In the genomic region with DNA sequence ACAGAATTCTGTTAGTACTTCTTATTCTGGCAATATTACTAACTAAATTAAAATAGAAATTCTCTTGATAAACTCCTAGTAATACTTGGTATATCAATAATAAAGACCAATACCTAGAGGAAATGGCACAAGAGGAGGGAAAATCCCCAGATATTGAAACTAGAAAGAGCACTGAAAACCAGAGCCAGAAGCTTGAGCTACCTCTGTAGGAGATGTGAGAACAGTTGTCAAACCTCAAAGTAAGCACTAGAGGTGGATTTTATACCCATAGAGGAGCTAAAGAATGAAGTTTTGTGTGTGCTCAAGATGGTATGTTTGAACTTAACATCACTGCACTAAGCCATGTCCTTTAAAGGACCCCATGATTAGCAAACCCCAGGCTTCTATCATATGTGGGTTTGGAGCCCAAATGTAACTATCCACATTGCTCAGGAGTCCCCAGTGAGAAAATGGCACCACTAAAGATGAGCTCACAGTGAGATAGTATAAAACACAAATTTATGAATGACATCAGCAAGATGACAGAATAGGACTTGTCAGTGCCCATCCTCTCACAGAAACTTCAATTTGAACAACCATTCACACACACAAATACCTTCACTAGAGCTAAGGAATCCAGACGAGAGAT, we compare ENCODE assay signal across 16 cellular contexts.
DNase-seq lines count a peak whose midpoint lies in the region; ATAC-seq and TF ChIP-seq lines count a peak whose summit lies in the region.
"Had no signal": no experiment of that assay in that cellular context is flagged by ENCODE, and none has a peak within 500 bp of the region (broad histone marks: within the 10 kb centered on the region; RNA-seq: fewer than 3 reads in every experiment).

No MANE protein-coding gene starts in this region.

- H3K9me3 Mint-ChIP-seq in activated T-cell treated with anti-CD3 and anti-CD28 coated beads, Interleukin-2, amount 50 U/mL, for 72 hours = no peaks in the 10 kb centered on the region
- no peaks in the 10 kb centered on the region for H3K9me3 Mint-ChIP-seq in activated T-cell treated with anti-CD3 and anti-CD28 coated beads, Interleukin-2, amount 50 U/mL, for 24 hours
- H3K9me3 Mint-ChIP-seq: dendritic cell treated with granulocyte-macrophage colony-stimulating factor and Interleukin-4, amounts not matched to agents 40 ng/mL and 50 ng/mL, for 4 days; HFFc6 had no signal

- no peaks in the 10 kb centered on the region for H3K36me3 ChIP-seq in prostate gland
- H3K36me3 ChIP-seq: adrenal gland had no signal

- no peak for TF ChIP-seq CTCF in prostate gland (IDR thresholded peaks at IDR 0.05)

- no peaks in the 10 kb centered on the region for H3K9me3 ChIP-seq in prostate gland
- H3K9me3 ChIP-seq: adrenal gland had no signal

- no peaks in the 10 kb centered on the region for H3K27me3 Mint-ChIP-seq in activated T-cell treated with anti-CD3 and anti-CD28 coated beads, Interleukin-2, amount 50 U/mL, for 72 hours (ENCODE audit: low read depth)
- H3K27me3 Mint-ChIP-seq in activated T-cell treated with anti-CD3 and anti-CD28 coated beads, Interleukin-2, amount 50 U/mL, for 24 hours = no peaks in the 10 kb centered on the region
- H3K27me3 Mint-ChIP-seq: activated CD8-positive, alpha-beta memory T cell treated with anti-CD3 and anti-CD28 coated beads, Interleukin-2, amount 10 ng/mL, durations not matched to agents 7 days and 5 days; dendritic cell treated with granulocyte-macrophage colony-stimulating factor and Interleukin-4, amounts not matched to agents 40 ng/mL and 50 ng/mL, for 4 days had no signal

- TF ChIP-seq POLR2A in prostate gland (IDR thresholded peaks at IDR 0.05) = no peak

- peak overlapping the region; percentile 24 for H3K27ac Mint-ChIP-seq in activated T-cell treated with anti-CD3 and anti-CD28 coated beads, Interleukin-2, amount 50 U/mL, for 72 hours
- H3K27ac Mint-ChIP-seq in activated T-cell treated with anti-CD3 and anti-CD28 coated beads, Interleukin-2, amount 50 U/mL, for 24 hours = no peak overlapping the region
- H3K27ac Mint-ChIP-seq: activated CD8-positive, alpha-beta memory T cell treated with anti-CD3 and anti-CD28 coated beads, Interleukin-2, amount 10 ng/mL, durations not matched to agents 7 days and 5 days; dendritic cell treated with granulocyte-macrophage colony-stimulating factor and Interleukin-4, amounts not matched to agents 40 ng/mL and 50 ng/mL, for 4 days; HFFc6 had no signal

- ATAC-seq in activated T-cell treated with anti-CD3 and anti-CD28 coated beads, Interleukin-2, amount 50 U/mL, for 72 hours (replicated peaks in 1 of 2) = no peak
- ATAC-seq in GM21717 (IDR thresholded peaks at IDR 0.05; ENCODE audit: unreplicated experiment) (peak; percentile 96), HG03097 (IDR thresholded peaks at IDR 0.05; ENCODE audit: low FRiP score, unreplicated experiment) (peak; percentile 90)
- ATAC-seq: activated CD8-positive, alpha-beta memory T cell treated with anti-CD3 and anti-CD28 coated beads, Interleukin-2, amount 10 ng/mL, durations not matched to agents 7 days and 5 days had no signal

- no peaks in the 10 kb centered on the region for H3K27me3 ChIP-seq in prostate gland (replicated peaks; ENCODE audit: insufficient read depth)
- H3K27me3 ChIP-seq: adrenal gland had no signal

- no peaks in the 10 kb centered on the region for H3K4me1 ChIP-seq in prostate gland (replicated peaks)
- H3K4me1 ChIP-seq: adrenal gland had no signal

- 88% methylated on average over 1 of the region's 1 CpG for WGBS in prostate gland

- H3K4me3 Mint-ChIP-seq in activated T-cell treated with anti-CD3 and anti-CD28 coated beads, Interleukin-2, amount 50 U/mL, for 72 hours = no peak overlapping the region
- H3K4me3 Mint-ChIP-seq in activated T-cell treated with anti-CD3 and anti-CD28 coated beads, Interleukin-2, amount 50 U/mL, for 24 hours = no peak overlapping the region
- H3K4me3 Mint-ChIP-seq: activated CD8-positive, alpha-beta memory T cell treated with anti-CD3 and anti-CD28 coated beads, Interleukin-2, amount 10 ng/mL, durations not matched to agents 7 days and 5 days; dendritic cell treated with granulocyte-macrophage colony-stimulating factor and Interleukin-4, amounts not matched to agents 40 ng/mL and 50 ng/mL, for 4 days; HFFc6 had no signal

- H3K4me3 ChIP-seq in prostate gland = no peak overlapping the region
- H3K4me3 ChIP-seq: adrenal gland had no signal

- intact Hi-C loops in prostate gland (cut with DNase I) = no loop called here

- H3K36me3 Mint-ChIP-seq in activated T-cell treated with anti-CD3 and anti-CD28 coated beads, Interleukin-2, amount 50 U/mL, for 72 hours (ENCODE audit: insufficient read depth in 2 of 2) = no peaks in the 10 kb centered on the region
- H3K36me3 Mint-ChIP-seq in activated T-cell treated with anti-CD3 and anti-CD28 coated beads, Interleukin-2, amount 50 U/mL, for 24 hours (ENCODE audit: low read depth) = peaks cover 19% of the 10 kb centered on the region

- no peak overlapping the region for H3K27ac ChIP-seq in prostate gland
- H3K27ac ChIP-seq: 22Rv1, adrenal gland had no signal

- no peaks in the 10 kb centered on the region for H3K4me1 Mint-ChIP-seq in activated T-cell treated with anti-CD3 and anti-CD28 coated beads, Interleukin-2, amount 50 U/mL, for 72 hours (ENCODE audit: low read depth)
- no peaks in the 10 kb centered on the region for H3K4me1 Mint-ChIP-seq in activated T-cell treated with anti-CD3 and anti-CD28 coated beads, Interleukin-2, amount 50 U/mL, for 24 hours (ENCODE audit: low read depth)
- H3K4me1 Mint-ChIP-seq: activated CD8-positive, alpha-beta memory T cell treated with anti-CD3 and anti-CD28 coated beads, Interleukin-2, amount 10 ng/mL, durations not matched to agents 7 days and 5 days had no signal

- DNase-seq in activated T-cell treated with anti-CD3 and anti-CD28 coated beads, Interleukin-2, amount 50 U/mL, for 72 hours = no peak
- DNase-seq in activated T-cell treated with anti-CD3 and anti-CD28 coated beads, Interleukin-2, amount 50 U/mL, for 24 hours = no peak
- DNase-seq in activated effector memory CD4-positive, alpha-beta T cell treated with Interleukin-2 at 50 U/mL for 16 hours = no peak
- DNase-seq in DMS53 treated with DMSO at 0.1 percent for 48 hours (lab: John Stamatoyannopoulos, UW; ENCODE audit: unreplicated experiment) = no peak
- no peak for DNase-seq in NCI-H1930 (lab: John Stamatoyannopoulos, UW)
- DNase-seq in prostate gland (ENCODE audit: low spot score) = no peak
- DNase-seq: activated CD8-positive, alpha-beta memory T cell treated with anti-CD3 and anti-CD28 coated beads, Interleukin-2, amount 10 ng/mL, durations not matched to agents 7 days and 5 days; adrenal gland; COR-L47; HFFc6; NCI-H226; stimulated activated CD4-positive, alpha-beta T cell treated with anti-CD3 and anti-CD28 coated beads, Interleukin-4, amount 100 ng/mL, for 24 hours had no signal

Comparison
In these comparisons a context has a peak if more than half of its experiments do, and no peak if none do; other contexts are left out.
1. ATAC-seq: peak in GM21717 (single experiment) and HG03097 (single experiment); none in activated T-cell treated with anti-CD3 and anti-CD28 coated beads, Interleukin-2, amount 50 U/mL, for 72 hours (0 of 2).